17 cellular contexts compared by ENCODE assay signal in genomic region chr11:121250843-121251242, GRCh38. TPM values are rescaled to one million over a fixed set of nuclear protein-coding genes. Genes with fewer than 3 reads are reported as not detected.
DNase-seq lines count a peak whose midpoint lies in the region; ATAC-seq, FAIRE-seq and TF ChIP-seq lines count a peak whose summit lies in the region.
"Had no signal": no experiment of that assay in that cellular context is flagged by ENCODE, and none has a peak within 500 bp of the region (broad histone marks: within the 10 kb centered on the region; RNA-seq: fewer than 3 reads in every experiment).

No MANE protein-coding gene starts in this region.

- H3K27me3 Mint-ChIP-seq in astrocyte (ENCODE audit: low read depth, unreplicated experiment), result no peaks in the 10 kb centered on the region

- H3K27ac ChIP-seq in mammary epithelial cell (ENCODE audit: insufficient read depth, low read depth, low read length) (no peak overlapping the region), breast epithelium (peak overlapping the region in 1 of 2 donors; percentile 1), astrocyte (ENCODE audit: low read depth, low read length) (no peak overlapping the region), left lung (no peak overlapping the region)
- H3K27ac ChIP-seq: BLaER1 had no signal

- dilution Hi-C loops in mammary epithelial cell (cut with HindIII; ENCODE audit: low sequenced_read_pairs), result no loop called here

- no TSS peak for BruUV-seq in mammary epithelial cell (replicated peaks; lab: Mats Ljungman, UMichigan)

- H3K79me2 ChIP-seq in mammary epithelial cell (ENCODE audit: insufficient read depth, low read length) (no peaks in the 10 kb centered on the region), astrocyte (ENCODE audit: insufficient read depth, low read length) (no peaks in the 10 kb centered on the region)

- no peaks in the 10 kb centered on the region for H3K36me3 Mint-ChIP-seq in astrocyte (ENCODE audit: low read depth, unreplicated experiment)
- H3K36me3 Mint-ChIP-seq: CD8-positive, alpha-beta memory T cell had no signal

- peaks cover 11% of the 10 kb centered on the region for H3K4me1 ChIP-seq in mammary epithelial cell (ENCODE audit: insufficient read depth, low read length)
- no peaks in the 10 kb centered on the region for H3K4me1 ChIP-seq in breast epithelium
- peaks cover 7% of the 10 kb centered on the region for H3K4me1 ChIP-seq in astrocyte (ENCODE audit: insufficient read depth, low read length)
- no peaks in the 10 kb centered on the region for H3K4me1 ChIP-seq in left lung
- H3K4me1 ChIP-seq: BLaER1 had no signal

- H3K4me3 Mint-ChIP-seq in astrocyte (ENCODE audit: unreplicated experiment), result no peak overlapping the region
- H3K4me3 Mint-ChIP-seq: CD8-positive, alpha-beta memory T cell had no signal

- CTCF ChIA-PET in mammary epithelial cell (lab: Charles Lee; ENCODE audit: low non-redundant PET), result no interaction called here

- H3K4me1 Mint-ChIP-seq in astrocyte (ENCODE audit: low read depth, unreplicated experiment), result peaks cover 22% of the 10 kb centered on the region

- 72% methylated on average over 4 of the region's 4 CpGs for WGBS in mammary epithelial cell (ENCODE audit: low coverage, missing lambda C conversion rate)

- in situ Hi-C loops in mammary epithelial cell (cut with MboI; ENCODE audit: low sequenced_read_pairs in 2 of 2), result no loop called here

- DNase-seq in mammary epithelial cell (peak; percentile 62), breast epithelium (ENCODE audit: low spot score in 2 of 2) (no peak), astrocyte (ENCODE audit: low read depth) (peak; percentile 67), left lung (no peak), stromal cell of bone marrow (ENCODE audit: low read depth) (peak; percentile 7)
- no peak for DNase-seq in effector CD4-positive, alpha-beta T cell
- DNase-seq: 8988T; CD8-positive, alpha-beta memory T cell; DMS 273 treated with DMSO at 0.1 percent for 48 hours; EL; Kasumi-1; NCI-H1436 treated with DMSO at 0.1 percent for 48 hours; NCI-H2081 treated with DMSO at 0.1 percent for 48 hours; NCI-H524 had no signal

- no peak overlapping the region for H3K27ac Mint-ChIP-seq in astrocyte (ENCODE audit: unreplicated experiment)
- H3K27ac Mint-ChIP-seq: CD8-positive, alpha-beta memory T cell had no signal

- no peak for TF ChIP-seq POLR2A in breast epithelium (IDR thresholded peaks at IDR 0.05)

- H3K9me3 ChIP-seq in mammary epithelial cell (replicated peaks; ENCODE audit: insufficient read depth, low read length), result no peaks in the 10 kb centered on the region
- no peaks in the 10 kb centered on the region for H3K9me3 ChIP-seq in breast epithelium
- H3K9me3 ChIP-seq in astrocyte (ENCODE audit: insufficient read depth, low read depth, low read length), result no peaks in the 10 kb centered on the region
- no peaks in the 10 kb centered on the region for H3K9me3 ChIP-seq in left lung
- H3K9me3 ChIP-seq: BLaER1 had no signal

- H3K4me2 ChIP-seq in mammary epithelial cell (ENCODE audit: insufficient read depth, low read depth, low read length) (no peak overlapping the region), astrocyte (ENCODE audit: low read length) (no peak overlapping the region)
- H3K4me2 ChIP-seq: BLaER1 had no signal

- H3K36me3 ChIP-seq in mammary epithelial cell (ENCODE audit: insufficient read depth, low read length) (no peaks in the 10 kb centered on the region), breast epithelium (no peaks in the 10 kb centered on the region), astrocyte (ENCODE audit: insufficient read depth, low read length) (no peaks in the 10 kb centered on the region), left lung (no peaks in the 10 kb centered on the region)
- H3K36me3 ChIP-seq: BLaER1 had no signal

- intact Hi-C loops in mammary epithelial cell (cut with micrococcal nuclease), result no loop called here
- intact Hi-C loops in breast epithelium (cut with DNase I; ENCODE audit: low total_unique reads), result no loop called here
- intact Hi-C loops in left lung (cut with DNase I), result no loop called here

- H2AFZ ChIP-seq in mammary epithelial cell (ENCODE audit: low read depth, low read length), result no peak overlapping the region
- H2AFZ ChIP-seq in astrocyte (ENCODE audit: low read depth, low read length), result no peak overlapping the region

- H3K27me3 ChIP-seq in mammary epithelial cell (ENCODE audit: insufficient read depth, low read length) (no peaks in the 10 kb centered on the region), breast epithelium (no peaks in the 10 kb centered on the region), astrocyte (ENCODE audit: insufficient read depth, low read length) (no peaks in the 10 kb centered on the region), left lung (no peaks in the 10 kb centered on the region)
- H3K27me3 ChIP-seq: BLaER1 had no signal

- TF ChIP-seq CTCF in mammary epithelial cell (conservative IDR thresholded peaks at IDR 0.05 in 1 of 2, IDR thresholded peaks at IDR 0.05 in 1 of 2; ENCODE audit: extremely low read depth in 1 of 2, insufficient read depth in 1 of 2, low read depth in 1 of 2, low read length in 2 of 2), result no peak
- TF ChIP-seq CTCF in breast epithelium (IDR thresholded peaks at IDR 0.05), result no peak
- TF ChIP-seq CTCF in astrocyte (IDR thresholded peaks at IDR 0.05; ENCODE audit: insufficient read depth, low read depth, low read length), result no peak
- TF ChIP-seq CTCF in left lung (IDR thresholded peaks at IDR 0.05), result no peak

- H3K9ac ChIP-seq in mammary epithelial cell (ENCODE audit: insufficient read depth, low read length), result no peak overlapping the region
- H3K9ac ChIP-seq in astrocyte (ENCODE audit: low read length), result no peak overlapping the region
- H3K9ac ChIP-seq: BLaER1 had no signal

- ATAC-seq in left lung, result peak; percentile 8
- no peak for ATAC-seq in HG03097 (IDR thresholded peaks at IDR 0.05; ENCODE audit: low FRiP score, unreplicated experiment)
- no peak for ATAC-seq in GM19035 (IDR thresholded peaks at IDR 0.05; ENCODE audit: unreplicated experiment)

- H3K4me3 ChIP-seq in mammary epithelial cell (replicated peaks in 1 of 3; ENCODE audit: insufficient read depth in 1 of 3, low read depth in 2 of 3, low read length in 3 of 3) (no peak overlapping the region), breast epithelium (no peak overlapping the region), astrocyte (ENCODE audit: insufficient read depth, low read depth, low read length) (no peak overlapping the region), left lung (no peak overlapping the region)
- H3K4me3 ChIP-seq: BLaER1 had no signal

- no peaks in the 10 kb centered on the region for H3K9me3 Mint-ChIP-seq in astrocyte (ENCODE audit: unreplicated experiment)

- no peak for FAIRE-seq in astrocyte (lab: Jason Lieb, UNC)

- H4K20me1 ChIP-seq in mammary epithelial cell (ENCODE audit: insufficient read depth, low read length) (no peaks in the 10 kb centered on the region), astrocyte (ENCODE audit: insufficient read depth, low read length) (no peaks in the 10 kb centered on the region)
- H4K20me1 ChIP-seq: BLaER1 had no signal

RNA-seq across cellular contexts. Expression of gene SC5D, which starts 41.7 kb away (rescaled TPM):
- 10 to 100 TPM; 64.4 to 67.8 TPM for total RNA-seq in mammary epithelial cell
- polyA plus RNA-seq in mammary epithelial cell, result 74.0 TPM
- polyA minus RNA-seq in mammary epithelial cell, result 209 TPM
- 10 to 100 TPM; 25.8 to 54.7 (median 51.5) TPM for total RNA-seq in breast epithelium
- 68.3 and 81.8 TPM in 2 replicates for total RNA-seq in astrocyte
- total RNA-seq in left lung, result 10 to 100 TPM; 60.4 to 79.1 TPM

Comparison
In these comparisons a context has a peak if more than half of its experiments do, and no peak if none do; other contexts are left out.
1. DNase-seq: peak in mammary epithelial cell (single experiment), astrocyte (single experiment) and stromal cell of bone marrow (single experiment); none in breast epithelium (0 of 2), left lung (0 of 2) and effector CD4-positive, alpha-beta T cell (single experiment).